In the genomic region with DNA sequence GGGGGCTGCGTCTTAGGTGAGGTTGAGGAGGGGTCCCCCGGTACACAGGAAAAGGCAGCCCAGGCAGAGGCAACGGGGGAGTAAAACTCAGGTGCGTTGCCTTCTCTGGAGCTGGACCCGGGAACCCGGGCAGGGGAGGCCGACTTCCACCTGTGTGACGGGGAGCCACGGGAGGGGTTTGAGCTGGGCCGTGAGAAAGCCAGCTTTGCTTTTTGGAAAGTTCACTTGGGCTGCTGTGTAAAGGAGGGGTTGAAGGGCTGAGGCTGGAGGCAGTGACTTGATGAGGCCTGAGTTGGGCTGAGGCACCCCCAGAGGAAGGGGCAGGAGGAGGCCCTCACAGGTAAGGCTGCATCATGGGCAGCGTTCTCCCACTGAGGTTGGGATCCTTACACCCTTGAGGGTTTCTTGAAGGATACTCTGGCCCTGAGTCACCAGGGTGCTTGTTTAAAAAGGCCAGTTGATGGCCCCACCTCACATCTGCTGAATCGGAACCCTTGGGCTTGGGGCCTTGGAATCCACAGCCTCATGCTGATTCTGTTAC, we compare ENCODE assay signal across 10 cellular contexts. TPM values are rescaled to one million over a fixed set of nuclear protein-coding genes. Genes with fewer than 3 reads are reported as not detected.
DNase-seq lines count a peak whose midpoint lies in the region; FAIRE-seq and TF ChIP-seq lines count a peak whose summit lies in the region.
"Had no signal": no experiment of that assay in that cellular context is flagged by ENCODE, and none has a peak within 500 bp of the region (broad histone marks: within the 10 kb centered on the region; RNA-seq: fewer than 3 reads in every experiment).

No MANE protein-coding gene starts in this region.

- H3K4me3 ChIP-seq in H7 (ENCODE audit: insufficient read depth, low read depth, low read length): no peak overlapping the region
- H3K4me3 ChIP-seq in kidney (ENCODE audit: low read length in 2 of 2): peak overlapping the region in 1 of 2 donors; percentile 44

- no peak for FAIRE-seq in kidney (lab: Jason Lieb, UNC)

- peaks cover 0 to 6% of the 10 kb centered on the region in 2 donors for H3K4me1 ChIP-seq in kidney (ENCODE audit: control insufficient read depth in 1 of 2, insufficient read depth in 1 of 2, low read depth in 1 of 2, low read length in 2 of 2)

- intact Hi-C loops in kidney (cut with DNase I): no loop called here

- peak overlapping the region; percentile 84 for H3K27ac ChIP-seq in caudate nucleus (ENCODE audit: low read depth, low read length)
- H3K27ac ChIP-seq in kidney (ENCODE audit: low read depth in 2 of 2, low read length in 2 of 2): no peak overlapping the region
- peak overlapping the region; percentile 77 for H3K27ac ChIP-seq in substantia nigra (ENCODE audit: low read depth, low read length, poor library complexity, severe bottlenecking)

- H3K9me3 ChIP-seq in kidney (ENCODE audit: control insufficient read depth in 1 of 2, low read length in 2 of 2): no peaks in the 10 kb centered on the region

- H3K36me3 ChIP-seq in H7 (replicated peaks; ENCODE audit: control insufficient read depth, insufficient read depth, low read length) (no peaks in the 10 kb centered on the region), kidney (ENCODE audit: control insufficient read depth in 1 of 2, insufficient read depth in 2 of 2, low read length in 2 of 2) (no peaks in the 10 kb centered on the region)

- DNase-seq in H7: peak; percentile 66
- no peak for DNase-seq in caudate nucleus (lab: John Stamatoyannopoulos, UW)
- peak; percentile 58 for DNase-seq in kidney
- no peak for DNase-seq in substantia nigra (lab: John Stamatoyannopoulos, UW)
- DNase-seq in NCI-H1105 (lab: John Stamatoyannopoulos, UW): no peak
- no peak for DNase-seq in GDM1 (lab: John Stamatoyannopoulos, UW)
- no peak for DNase-seq in NCI-H510A treated with DMSO at 0.1 percent for 48 hours (lab: John Stamatoyannopoulos, UW)
- DNase-seq: DMS79 treated with DMSO at 0.1 percent for 48 hours, NCI-H524 treated with DMSO at 0.1 percent for 48 hours had no signal

- H3K27me3 ChIP-seq in H7 (ENCODE audit: control insufficient read depth, insufficient read depth, low read length): no peaks in the 10 kb centered on the region

- H3K9ac ChIP-seq in kidney (ENCODE audit: low read length in 2 of 2): peak overlapping the region in 1 of 2 donors; percentile 38

- TF ChIP-seq CTCF in kidney (IDR thresholded peaks at IDR 0.05; ENCODE audit: borderline replicate concordance, extremely low read depth, insufficient read depth): no peak

RNA-seq across cellular contexts. Expression of a gene that starts 47.2 kb away (rescaled TPM):
- total RNA-seq in H7 (2014; rRNA removed; shearing (Covaris generic)): not detected in 2 replicates
- total RNA-seq in kidney: 2.0 TPM
- 3.9 TPM for polyA plus RNA-seq in kidney (ENCODE audit: insufficient read depth, low read depth, low replicate concordance)
- total RNA-seq: activated CD4-positive, alpha-beta memory T cell treated with anti-CD3 and anti-CD28 coated beads for 36 hours had no signal

Comparison
In these comparisons a context has a peak if more than half of its experiments do, and no peak if none do; other contexts are left out.
1. DNase-seq: peak in H7 (single experiment) and kidney (single experiment); none in caudate nucleus (0 of 61), substantia nigra (0 of 49), NCI-H1105 (single experiment), GDM1 (single experiment) and NCI-H510A treated with DMSO at 0.1 percent for 48 hours (single experiment).
2. H3K27ac ChIP-seq: peak in caudate nucleus (single experiment) and substantia nigra (single experiment); none in kidney (0 of 2).